In the genomic region with DNA sequence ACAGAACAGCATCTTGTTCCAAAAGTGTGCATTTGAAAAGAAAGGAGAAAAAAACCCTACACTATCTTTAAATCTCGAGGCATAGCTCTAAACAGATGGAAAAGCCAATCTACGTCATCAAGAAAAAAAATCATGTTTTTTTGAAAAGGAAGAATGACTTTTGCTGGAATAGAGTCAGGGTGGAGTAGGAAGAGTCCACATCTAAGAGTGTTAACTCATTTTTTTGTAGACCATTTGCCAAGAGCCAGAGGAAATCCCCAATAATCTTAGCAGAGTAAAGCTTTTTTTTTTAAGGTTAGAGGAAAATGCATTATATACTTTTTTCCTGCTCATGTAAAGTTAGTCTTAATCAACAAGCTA, we compare ENCODE assay signal across 26 cellular contexts. TPM values are rescaled to one million over a fixed set of nuclear protein-coding genes. Genes with fewer than 3 reads are reported as not detected.
DNase-seq lines count a peak whose midpoint lies in the region; ATAC-seq and TF ChIP-seq lines count a peak whose summit lies in the region.
"Had no signal": no experiment of that assay in that cellular context is flagged by ENCODE, and none has a peak within 500 bp of the region (broad histone marks: within the 10 kb centered on the region; RNA-seq: fewer than 3 reads in every experiment).

No MANE protein-coding gene starts in this region.

- DNase-seq in fibroblast of mammary gland (ENCODE audit: low read depth) (peak; percentile 62), Right ventricle myocardium superior (no peak), right cardiac atrium (no peak), vagina (ENCODE audit: extremely low spot score in 2 of 2) (no peak), transverse colon (no peak), OCI-M2 (lab: John Stamatoyannopoulos, UW; ENCODE audit: unreplicated experiment) (no peak), putamen (ENCODE audit: low spot score) (no peak)
- DNase-seq: C1 segment of cervical spinal cord; Caco-2; CD8-positive, alpha-beta T cell; EL; GDM1; GOT3; HFFc6; IMR-90; KG1; MG63; NCI-H1105 treated with DMSO at 0.1 percent for 48 hours; NCI-H146; NCI-H1930; NCI-H446 treated with DMSO at 0.1 percent for 48 hours; NCI-H526; RPMI8226; SHP77 treated with DMSO at 0.1 percent for 48 hours had no signal

- ATAC-seq in Right ventricle myocardium superior (ENCODE audit: poor library complexity), result peak; percentile 49
- ATAC-seq in right cardiac atrium, result peak; percentile 33 to 49
- ATAC-seq: CD8-positive, alpha-beta T cell; GM12878 had no signal

- 33% methylated on average over 2 of the region's 2 CpGs for WGBS in right cardiac atrium
- 61 to 63% methylated on average over 2 of the region's 2 CpGs for WGBS in transverse colon (ENCODE audit: low coverage in 1 of 2), 2 donors

- H3K27ac ChIP-seq in right cardiac atrium (ENCODE audit: low read length) (no peak overlapping the region), vagina (peak overlapping the region; percentile 15), transverse colon (no peak overlapping the region)

- no peaks in the 10 kb centered on the region for H3K36me3 ChIP-seq in vagina
- no peaks in the 10 kb centered on the region for H3K36me3 ChIP-seq in transverse colon
- H3K36me3 ChIP-seq: HAP-1, MG63 had no signal

- TF ChIP-seq CTCF in fibroblast of mammary gland (conservative IDR thresholded peaks at IDR 0.05; ENCODE audit: control insufficient read depth, insufficient read depth, low read depth, low read length) (no peak), vagina (IDR thresholded peaks at IDR 0.05) (no peak), transverse colon (IDR thresholded peaks at IDR 0.05) (no peak)

- H3K27me3 ChIP-seq in right cardiac atrium (ENCODE audit: control insufficient read depth, insufficient read depth), result no peaks in the 10 kb centered on the region
- no peaks in the 10 kb centered on the region for H3K27me3 ChIP-seq in vagina
- no peaks in the 10 kb centered on the region for H3K27me3 ChIP-seq in transverse colon
- H3K27me3 ChIP-seq: MG63 had no signal

- in situ Hi-C loops in transverse colon (cut with MboI; ENCODE audit: low pct_ligation_motif_present in 1 of 4, low pct_unique_long_range_greater_than_20kb in 1 of 4, low sequenced_read_pairs in 3 of 4), result no loop called here

- intact Hi-C loops in Right ventricle myocardium superior (cut with DNase I) (no loop called here), right cardiac atrium (cut with DNase I) (no loop called here), vagina (cut with DNase I) (no loop called here), transverse colon (cut with DNase I; ENCODE audit: low total_unique reads) (no loop called here)

- H3K9me3 ChIP-seq in right cardiac atrium (ENCODE audit: control insufficient read depth, low read length) (no peaks in the 10 kb centered on the region), vagina (no peaks in the 10 kb centered on the region), transverse colon (no peaks in the 10 kb centered on the region)
- H3K9me3 ChIP-seq: Caco-2, HAP-1, MG63 had no signal

- no peak for TF ChIP-seq POLR2A in vagina (IDR thresholded peaks at IDR 0.05)
- no peak for TF ChIP-seq POLR2A in transverse colon (IDR thresholded peaks at IDR 0.05)

- H3K4me3 ChIP-seq in fibroblast of mammary gland (ENCODE audit: control insufficient read depth, low read depth, low read length), result no peak overlapping the region
- H3K4me3 ChIP-seq in right cardiac atrium (ENCODE audit: low read length), result no peak overlapping the region
- H3K4me3 ChIP-seq in vagina, result no peak overlapping the region
- H3K4me3 ChIP-seq in transverse colon, result no peak overlapping the region
- H3K4me3 ChIP-seq: GM12878, HAP-1, MG63 had no signal

- H3K4me1 ChIP-seq in right cardiac atrium (ENCODE audit: control insufficient read depth, insufficient read depth, low read length), result no peaks in the 10 kb centered on the region
- H3K4me1 ChIP-seq in vagina, result peaks cover 16% of the 10 kb centered on the region
- H3K4me1 ChIP-seq in transverse colon, result peaks cover 0 to 6% (median 2%) of the 10 kb centered on the region in 4 donors
- H3K4me1 ChIP-seq: Caco-2, HAP-1 had no signal

- no peak for TF ChIP-seq EP300 in transverse colon (IDR thresholded peaks at IDR 0.05; ENCODE audit: low read depth)

RNA-seq across cellular contexts. Expression of a gene that starts 23.7 kb away (rescaled TPM):
- total RNA-seq in Right ventricle myocardium superior, result 28.8 TPM
- 10 to 100 TPM; 33.2 to 69.5 (median 51.5) TPM for total RNA-seq in right cardiac atrium
- 14.5 TPM for polyA plus RNA-seq in right cardiac atrium
- 91.1 TPM for total RNA-seq in vagina
- 10 to 100 TPM in 3 of 4 donors, 1 to 10 TPM in 1; 7.9 to 32.6 (median 17.6) TPM for total RNA-seq in transverse colon
- total RNA-seq: Caco-2; CD8-positive, alpha-beta T cell had no signal
